In the genomic region with DNA sequence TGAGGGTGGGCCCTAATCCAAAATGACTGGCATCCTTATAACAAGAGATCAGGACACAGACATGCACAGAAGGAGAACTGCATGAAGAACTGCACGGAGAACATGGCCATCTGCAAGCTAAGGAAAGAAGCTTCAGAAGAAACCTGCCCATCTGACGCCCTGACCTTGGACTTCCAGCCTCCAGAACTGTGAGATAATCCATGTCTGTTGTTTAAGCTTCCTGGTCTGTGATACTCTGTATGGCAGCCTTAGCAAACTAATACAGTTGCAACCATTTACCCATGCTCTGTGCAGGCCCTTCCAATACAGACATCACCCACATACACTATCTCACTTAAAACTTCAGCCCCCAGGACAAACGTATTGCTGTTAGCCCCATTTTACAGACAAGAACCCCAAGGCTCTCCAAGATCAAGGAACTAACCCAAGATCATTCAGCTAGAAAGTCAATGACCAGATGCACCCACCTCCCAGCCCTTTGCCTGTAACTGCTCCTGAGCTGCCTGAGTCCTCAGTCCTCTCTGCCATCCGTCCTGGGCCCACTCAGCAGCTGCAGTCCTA, we compare ENCODE assay signal across 14 cellular contexts. TPM values are rescaled to one million over a fixed set of nuclear protein-coding genes. Genes with fewer than 3 reads are reported as not detected.
A peak's percentile ranks its signal among the peaks of the same experiment; 100 is the strongest.
DNase-seq lines count a peak whose midpoint lies in the region; ATAC-seq and TF ChIP-seq lines count a peak whose summit lies in the region.
"Had no signal": no experiment of that assay in that cellular context is flagged by ENCODE, and none has a peak within 500 bp of the region (broad histone marks: within the 10 kb centered on the region; RNA-seq: fewer than 3 reads in every experiment).

No MANE protein-coding gene starts in this region.

- H2AFZ ChIP-seq in H9 (ENCODE audit: low read length) (no peak overlapping the region), smooth muscle cell (ENCODE audit: low read depth) (no peak overlapping the region)

- no peak overlapping the region for H2BK5ac ChIP-seq in H9 (ENCODE audit: insufficient read length, low read length)

- TF ChIP-seq CTCF in H9 (conservative IDR thresholded peaks at IDR 0.05) (no peak), body of pancreas (IDR thresholded peaks at IDR 0.05) (no peak), mesothelial cell of epicardium (IDR thresholded peaks at IDR 0.05; ENCODE audit: unreplicated experiment) (no peak), smooth muscle cell (IDR thresholded peaks at IDR 0.05; ENCODE audit: borderline replicate concordance, insufficient read depth, poor library complexity, severe bottlenecking) (no peak), left lung (IDR thresholded peaks at IDR 0.05) (no peak)

- H2AK5ac ChIP-seq in H9 (ENCODE audit: insufficient read length, low read length) = no peak overlapping the region

- ATAC-seq in body of pancreas = no peak
- no peak for ATAC-seq in left lung
- ATAC-seq: effector memory CD8-positive, alpha-beta T cell had no signal

- H4K5ac ChIP-seq in H9 (ENCODE audit: insufficient read length, low read depth, low read length) = no peak overlapping the region

- no peaks in the 10 kb centered on the region for H4K20me1 ChIP-seq in H9 (ENCODE audit: control insufficient read depth, insufficient read depth, insufficient read length)
- H4K20me1 ChIP-seq in smooth muscle cell (ENCODE audit: low read depth) = peaks cover 100% of the 10 kb centered on the region

- H3K27me3 Mint-ChIP-seq in H9 (ENCODE audit: low read depth) (no peaks in the 10 kb centered on the region), mesothelial cell of epicardium (ENCODE audit: low read depth) (no peaks in the 10 kb centered on the region)
- H3K27me3 Mint-ChIP-seq: effector memory CD8-positive, alpha-beta T cell had no signal

- H3K36me3 Mint-ChIP-seq in H9 (ENCODE audit: insufficient read depth in 1 of 3, low read depth in 3 of 3) (peaks cover 0 to 3% (median 1%) of the 10 kb centered on the region in 3 experiments; a peak in 2 of 7 replicates), mesothelial cell of epicardium (no peaks in the 10 kb centered on the region)

- H2BK20ac ChIP-seq in H9 (ENCODE audit: low read depth, low read length, poor library complexity, severe bottlenecking) = no peak overlapping the region

- peak overlapping the region; percentile 75 to 95 (median 86); a peak in 6 of 7 replicates for H3K27ac Mint-ChIP-seq in H9
- peak overlapping the region; percentile 97 for H3K27ac Mint-ChIP-seq in mesothelial cell of epicardium

- H3K23ac ChIP-seq in H9 (ENCODE audit: insufficient read length, low read depth, low read length) = no peak overlapping the region

- H3K4me2 ChIP-seq in H9 (ENCODE audit: insufficient read depth, insufficient read length, low read length) = no peak overlapping the region
- no peak overlapping the region for H3K4me2 ChIP-seq in smooth muscle cell

- H3K23me2 ChIP-seq in H9 (ENCODE audit: insufficient read length, low read depth, low read length, poor library complexity, severe bottlenecking) = no peaks in the 10 kb centered on the region

- no peak overlapping the region for H3K56ac ChIP-seq in H9 (ENCODE audit: insufficient read length, low read depth, low read length)

- H3K4me3 Mint-ChIP-seq in H9 (peak overlapping the region in 1 of 2 experiments; percentile 1; a peak in 1 of 5 replicates), mesothelial cell of epicardium (no peak overlapping the region)
- H3K4me3 Mint-ChIP-seq: effector memory CD8-positive, alpha-beta T cell had no signal

- no CpG with 5 or more reads among the region's 4 CpGs for WGBS in H9 (ENCODE audit: extremely low coverage, insufficient read length, low lambda C conversion rate)
- WGBS in body of pancreas, 2 donors = 56 to 65% methylated on average over 3 to 4 of the region's 4 CpGs
- WGBS in smooth muscle cell (ENCODE audit: low lambda C conversion rate) = 85% methylated on average over 4 of the region's 4 CpGs

- H4K91ac ChIP-seq in H9 (ENCODE audit: insufficient read length, low read depth, low read length) = no peak overlapping the region

- H3K9me3 Mint-ChIP-seq in H9 (no peaks in the 10 kb centered on the region), mesothelial cell of epicardium (no peaks in the 10 kb centered on the region)
- H3K9me3 Mint-ChIP-seq: effector memory CD8-positive, alpha-beta T cell had no signal

- H3K79me1 ChIP-seq in H9 (ENCODE audit: insufficient read depth, low read depth, low read length, poor library complexity, severe bottlenecking) = no peaks in the 10 kb centered on the region

- H3K4me1 ChIP-seq in H9 (ENCODE audit: insufficient read depth, low read length) (peaks cover 22% of the 10 kb centered on the region), body of pancreas (peaks cover 61% of the 10 kb centered on the region), smooth muscle cell (ENCODE audit: low read depth) (peaks cover 30% of the 10 kb centered on the region), left lung (peaks cover 18 to 19% of the 10 kb centered on the region in 2 donors)
- H3K4me1 ChIP-seq in effector memory CD4-positive, alpha-beta T cell (ENCODE audit: control insufficient read depth, insufficient read depth, low read length, poor library complexity, severe bottlenecking) = no peaks in the 10 kb centered on the region

- H3K9me3 ChIP-seq in H9 (ENCODE audit: control insufficient read depth, low read depth, low read length) (no peaks in the 10 kb centered on the region), body of pancreas (no peaks in the 10 kb centered on the region), smooth muscle cell (replicated peaks; ENCODE audit: low read depth) (no peaks in the 10 kb centered on the region), left lung (no peaks in the 10 kb centered on the region)
- H3K9me3 ChIP-seq in effector memory CD4-positive, alpha-beta T cell (ENCODE audit: control insufficient read depth, low read length) = no peaks in the 10 kb centered on the region

- H3F3A ChIP-seq in smooth muscle cell (ENCODE audit: low read depth) = peaks cover 11% of the 10 kb centered on the region

- H3K4ac ChIP-seq in H9 (ENCODE audit: low read depth, low read length) = no peak overlapping the region

- H3K27me3 ChIP-seq in H9 (ENCODE audit: insufficient read depth, low read length) (no peaks in the 10 kb centered on the region), body of pancreas (no peaks in the 10 kb centered on the region), smooth muscle cell (ENCODE audit: low read depth) (no peaks in the 10 kb centered on the region), left lung (no peaks in the 10 kb centered on the region)
- no peaks in the 10 kb centered on the region for H3K27me3 ChIP-seq in effector memory CD4-positive, alpha-beta T cell (replicated peaks; ENCODE audit: control insufficient read depth, insufficient read depth, low read length, poor library complexity, severe bottlenecking)

- no peak overlapping the region for H2BK12ac ChIP-seq in H9 (ENCODE audit: insufficient read length, low read depth, low read length)

- H3K27ac ChIP-seq in H9 (ENCODE audit: insufficient read length, low read depth, low read length) (no peak overlapping the region), body of pancreas (peak overlapping the region; percentile 19 to 86 (median 62)), smooth muscle cell (ENCODE audit: low read depth) (peak overlapping the region; percentile 40), left lung (peak overlapping the region in 1 of 2 donors; percentile 53)
- H3K27ac ChIP-seq in effector memory CD4-positive, alpha-beta T cell (ENCODE audit: insufficient read depth, low read length, poor library complexity, severe bottlenecking) = no peak overlapping the region

- H3K9ac ChIP-seq in H9 (ENCODE audit: extremely low read depth, insufficient read length, low read length) (no peak overlapping the region), smooth muscle cell (ENCODE audit: low read depth) (no peak overlapping the region)

- TF ChIP-seq POLR2A in body of pancreas (IDR thresholded peaks at IDR 0.05) = no peak

- no peak overlapping the region for H2BK120ac ChIP-seq in H9 (ENCODE audit: low read depth, low read length, poor library complexity, severe bottlenecking)

- H4K8ac ChIP-seq in H9 (replicated peaks; ENCODE audit: insufficient read length, low read depth, low read length) = no peak overlapping the region

- no peak for DNase-seq in H9
- no peak for DNase-seq in body of pancreas
- DNase-seq in mesothelial cell of epicardium (ENCODE audit: low spot score in 2 of 2, unreplicated experiment in 2 of 2) = no peak
- no peak for DNase-seq in smooth muscle cell (lab: John Stamatoyannopoulos, UW; ENCODE audit: unreplicated experiment)
- no peak for DNase-seq in left lung
- no peak for DNase-seq in SKM-1 treated with dmso at 0.1 percent for 144 hours (lab: John Stamatoyannopoulos, UW; ENCODE audit: unreplicated experiment)
- DNase-seq in effector memory CD4-positive, alpha-beta T cell = no peak
- no peak for DNase-seq in DMS153 treated with DMSO at 0.1 percent for 48 hours (lab: John Stamatoyannopoulos, UW; ENCODE audit: unreplicated experiment)
- DNase-seq: activated naive CD4-positive, alpha-beta T cell treated with Interleukin-2 at 50 U/mL for 16 hours; effector memory CD8-positive, alpha-beta T cell; foreskin melanocyte; KBM-7; NCI-H446; stimulated activated CD4-positive, alpha-beta T cell treated with anti-CD3 and anti-CD28 coated beads, Interleukin-4, amount 100 ng/mL, for 1 hour had no signal

- H3K79me2 ChIP-seq in H9 (ENCODE audit: insufficient read depth, low read length) (peaks cover 15% of the 10 kb centered on the region; the same call in 1 of the 2 replicates), smooth muscle cell (ENCODE audit: low read depth) (peaks cover 61% of the 10 kb centered on the region)

- H3K18ac ChIP-seq in H9 (ENCODE audit: insufficient read length, low read depth, low read length) = no peak overlapping the region

- no peak overlapping the region for H3K14ac ChIP-seq in H9 (ENCODE audit: insufficient read depth, low read length)

- H2BK15ac ChIP-seq in H9 (ENCODE audit: low read depth, low read length) = no peak overlapping the region

- H3K4me3 ChIP-seq in body of pancreas (no peak overlapping the region), smooth muscle cell (no peak overlapping the region), left lung (no peak overlapping the region)
- H3K4me3 ChIP-seq in effector memory CD4-positive, alpha-beta T cell (ENCODE audit: insufficient read depth, low read depth, low read length, poor library complexity, severe bottlenecking) = no peak overlapping the region

- no peak overlapping the region for H3T11ph ChIP-seq in H9 (ENCODE audit: low read length)

- intact Hi-C loops in body of pancreas (cut with DNase I) = no loop called here
- intact Hi-C loops in left lung (cut with DNase I) = no loop called here

- no peaks in the 10 kb centered on the region for H3K36me3 ChIP-seq in body of pancreas (replicated peaks in 1 of 2; ENCODE audit: insufficient read depth in 1 of 2, low read depth in 2 of 2)
- no peaks in the 10 kb centered on the region for H3K36me3 ChIP-seq in smooth muscle cell (ENCODE audit: low read depth)
- H3K36me3 ChIP-seq in left lung = no peaks in the 10 kb centered on the region
- H3K36me3 ChIP-seq in effector memory CD4-positive, alpha-beta T cell (ENCODE audit: control insufficient read depth, insufficient read depth, low read length) = no peaks in the 10 kb centered on the region

- H3K4me1 Mint-ChIP-seq in H9 (peaks cover 85% of the 10 kb centered on the region in 2 experiments), mesothelial cell of epicardium (peaks cover 52% of the 10 kb centered on the region)

RNA-seq across cellular contexts. Expression of gene DLG5, which starts 39.7 kb away (rescaled TPM):
- total RNA-seq in H9 (2021) (67.2 and 67.4 TPM in 2 replicates), body of pancreas (10 to 100 TPM; 22.6 to 35.6 TPM), mesothelial cell of epicardium (79.8 to 82.2 TPM (median 80.2 TPM) in 3 replicates), smooth muscle cell (20.4 and 21.8 TPM in 2 replicates), left lung (10 to 100 TPM; 17.0 to 28.4 TPM)
- polyA plus RNA-seq in smooth muscle cell = 11.3 and 14.6 TPM in 2 replicates

Comparison
In these comparisons a context has a peak if more than half of its experiments do, and no peak if none do; other contexts are left out.
1. H3K27ac ChIP-seq: peak in body of pancreas (4 of 4) and smooth muscle cell (single experiment); none in H9 (single experiment) and effector memory CD4-positive, alpha-beta T cell (single experiment).